Comparison of ENCODE assay signal across 9 cellular contexts in genomic region chrX:13014111-13015094, GRCh38. TPM values are rescaled to one million over a fixed set of nuclear protein-coding genes. Genes with fewer than 3 reads are reported as not detected.
DNase-seq lines count a peak whose midpoint lies in the region; ATAC-seq and TF ChIP-seq lines count a peak whose summit lies in the region.
"Had no signal": no experiment of that assay in that cellular context is flagged by ENCODE, and none has a peak within 500 bp of the region (broad histone marks: within the 10 kb centered on the region; RNA-seq: fewer than 3 reads in every experiment).

No MANE protein-coding gene starts in this region.

- H2BK120ac ChIP-seq in mesendoderm (ENCODE audit: low read depth, low read length) = peak overlapping the region; percentile 36

- TF ChIP-seq CTCF in prostate gland (IDR thresholded peaks at IDR 0.05) = no peak

- H3K27me3 ChIP-seq in SJSA1 (replicated peaks) = no peaks in the 10 kb centered on the region
- H3K27me3 ChIP-seq in mesendoderm (ENCODE audit: insufficient read depth, low read length, poor library complexity) = no peaks in the 10 kb centered on the region
- no peaks in the 10 kb centered on the region for H3K27me3 ChIP-seq in prostate gland (replicated peaks; ENCODE audit: insufficient read depth)

- peak overlapping the region; percentile 78 for H2BK5ac ChIP-seq in mesendoderm (ENCODE audit: low read length)

- H3K36me3 ChIP-seq in SJSA1 (no peaks in the 10 kb centered on the region), mesendoderm (ENCODE audit: control insufficient read depth, insufficient read depth, low read length) (no peaks in the 10 kb centered on the region), prostate gland (no peaks in the 10 kb centered on the region)

- H3K79me2 ChIP-seq in mesendoderm (ENCODE audit: control insufficient read depth, insufficient read depth, low read length) = no peaks in the 10 kb centered on the region

- H3K9ac ChIP-seq in mesendoderm (ENCODE audit: low read length) = no peak overlapping the region

- peak; percentile 47 to 48 for DNase-seq in SJSA1 (ENCODE audit: low read depth in 1 of 2, low spot score in 2 of 2)
- peak; percentile 76 for DNase-seq in mesendoderm
- DNase-seq in NOMO-1 (lab: John Stamatoyannopoulos, UW; ENCODE audit: unreplicated experiment in 2 of 2) = no peak
- no peak for DNase-seq in prostate gland (ENCODE audit: low spot score)
- no peak for DNase-seq in dermis blood vessel endothelial cell
- no peak for DNase-seq in pons (ENCODE audit: low spot score)

- peak overlapping the region; percentile 9 for H3K4ac ChIP-seq in mesendoderm (ENCODE audit: low read depth, low read length)

- no CpG with 5 or more reads among the region's 7 CpGs for WGBS in mesendoderm (ENCODE audit: extremely low coverage, insufficient coverage, low lambda C conversion rate)
- 78% methylated on average over 7 of the region's 7 CpGs for WGBS in prostate gland

- H3K23ac ChIP-seq in mesendoderm (ENCODE audit: low read length) = no peak overlapping the region

- no peak overlapping the region for H4K5ac ChIP-seq in mesendoderm (ENCODE audit: low read length)

- intact Hi-C loops in prostate gland (cut with DNase I) = no loop called here

- H3K9me3 ChIP-seq in SJSA1 (replicated peaks) = no peaks in the 10 kb centered on the region
- H3K9me3 ChIP-seq in prostate gland = no peaks in the 10 kb centered on the region

- no peaks in the 10 kb centered on the region for H3K79me1 ChIP-seq in mesendoderm (ENCODE audit: low read length)

- no peak overlapping the region for H2BK15ac ChIP-seq in mesendoderm (replicated peaks; ENCODE audit: low read depth)

- TF ChIP-seq POLR2A in prostate gland (IDR thresholded peaks at IDR 0.05) = no peak

- H3K4me1 ChIP-seq in SJSA1 (replicated peaks) = peaks cover 34% of the 10 kb centered on the region
- H3K4me1 ChIP-seq in mesendoderm (ENCODE audit: control insufficient read depth, low read depth, low read length) = peaks cover 7% of the 10 kb centered on the region
- no peaks in the 10 kb centered on the region for H3K4me1 ChIP-seq in prostate gland (replicated peaks)

- H3K27ac ChIP-seq in SJSA1 (peak overlapping the region; percentile 69), mesendoderm (ENCODE audit: low read depth, low read length) (peak overlapping the region; percentile 76), prostate gland (no peak overlapping the region)

- no peak overlapping the region for H3K4me2 ChIP-seq in mesendoderm (ENCODE audit: low read length)

- no peak overlapping the region for H2AK5ac ChIP-seq in mesendoderm (ENCODE audit: low read length)

- H4K8ac ChIP-seq in mesendoderm (ENCODE audit: low read depth, low read length) = no peak overlapping the region

- peak overlapping the region; percentile 12 for H3K18ac ChIP-seq in mesendoderm (ENCODE audit: low read length)

- H3K4me3 ChIP-seq in SJSA1 = no peak overlapping the region
- no peak overlapping the region for H3K4me3 ChIP-seq in mesendoderm (ENCODE audit: low read length)
- H3K4me3 ChIP-seq in prostate gland = no peak overlapping the region

- peak overlapping the region; percentile 34 for H3K56ac ChIP-seq in mesendoderm (ENCODE audit: low read length)

- ATAC-seq in GM18868 (IDR thresholded peaks at IDR 0.05; ENCODE audit: unreplicated experiment) = peak; percentile 26
- ATAC-seq in HG02623 (IDR thresholded peaks at IDR 0.05; ENCODE audit: unreplicated experiment) = peak; percentile 30

RNA-seq across cellular contexts. Expression of gene FAM9C, which starts 30.0 kb away (rescaled TPM):
- not detected in 2 replicates for total RNA-seq in SJSA1 (2014; rRNA removed; shearing (Covaris generic))
- polyA plus RNA-seq in mesendoderm (2013, experiment 1 of 2) = 0.21 TPM
- 0.20 TPM for polyA plus RNA-seq in mesendoderm (2013, experiment 2 of 2)
- total RNA-seq in prostate gland (1 to 10 TPM in 1 of 2 donors, not detected in 1; 6.5 TPM), dermis blood vessel endothelial cell (0.05 TPM in 1 of 2 replicates, not detected in the other)
- total RNA-seq: H1 had no signal
- polyA plus RNA-seq: H1 had no signal

RNA-seq across cellular contexts. Expression of gene TMSB4X, which starts 39.5 kb away (rescaled TPM):
- total RNA-seq in SJSA1 (2014; rRNA removed; shearing (Covaris generic)) = 4,755 and 8,566 TPM in 2 replicates
- 3,955 TPM for polyA plus RNA-seq in mesendoderm (2013, experiment 1 of 2)
- polyA plus RNA-seq in mesendoderm (2013, experiment 2 of 2) = 4,083 TPM
- 1,000 to 10,000 TPM; 1,116 to 1,330 TPM for total RNA-seq in prostate gland
- total RNA-seq in dermis blood vessel endothelial cell = 8,354 and 18,147 TPM in 2 replicates

Comparison
In these comparisons a context has a peak if more than half of its experiments do, and no peak if none do; other contexts are left out.
1. DNase-seq: peak in SJSA1 (2 of 2) and mesendoderm (single experiment); none in NOMO-1 (0 of 2), prostate gland (single experiment), dermis blood vessel endothelial cell (single experiment) and pons (single experiment).
2. H3K27ac ChIP-seq: peak in SJSA1 (single experiment) and mesendoderm (single experiment); none in prostate gland (0 of 2).